ENCODE assay signal across 9 cellular contexts in genomic region chr9:1951446-1951845, GRCh38.
"Had no signal": no experiment of that assay in that cellular context is flagged by ENCODE, and none has a peak within 500 bp of the region (broad histone marks: within the 10 kb centered on the region; RNA-seq: fewer than 3 reads in every experiment).

No MANE protein-coding gene starts in this region.

- H3K9me3 ChIP-seq: HAP-1 had no signal

- H3K27ac ChIP-seq: GM23248, HL-60 had no signal

- ATAC-seq: HCT116, K562 had no signal

- H3K4me1 ChIP-seq: HAP-1 had no signal

- H2AFZ ChIP-seq: GM23248 had no signal

- H3K36me3 ChIP-seq: HAP-1 had no signal

- H3K4me3 ChIP-seq: GM23248, HAP-1, K562 had no signal

- FAIRE-seq: K562 had no signal

- H3K9ac ChIP-seq: GM23248 had no signal

- DNase-seq: GM23248, H7, HFFc6, IMR-90, KG1 had no signal
